Comparison of ENCODE assay signal across 1 cellular context in genomic region chr20:35662541-35662940, GRCh38.
TF ChIP-seq lines count a peak whose summit lies in the region.

No MANE protein-coding gene starts in this region.

TF ChIP-seq in WTC11, 78 proteins besides CTCF, POLR2A, EP300 and RAD21 (continued from another document):
- TF ChIP-seq, protein P1, sequence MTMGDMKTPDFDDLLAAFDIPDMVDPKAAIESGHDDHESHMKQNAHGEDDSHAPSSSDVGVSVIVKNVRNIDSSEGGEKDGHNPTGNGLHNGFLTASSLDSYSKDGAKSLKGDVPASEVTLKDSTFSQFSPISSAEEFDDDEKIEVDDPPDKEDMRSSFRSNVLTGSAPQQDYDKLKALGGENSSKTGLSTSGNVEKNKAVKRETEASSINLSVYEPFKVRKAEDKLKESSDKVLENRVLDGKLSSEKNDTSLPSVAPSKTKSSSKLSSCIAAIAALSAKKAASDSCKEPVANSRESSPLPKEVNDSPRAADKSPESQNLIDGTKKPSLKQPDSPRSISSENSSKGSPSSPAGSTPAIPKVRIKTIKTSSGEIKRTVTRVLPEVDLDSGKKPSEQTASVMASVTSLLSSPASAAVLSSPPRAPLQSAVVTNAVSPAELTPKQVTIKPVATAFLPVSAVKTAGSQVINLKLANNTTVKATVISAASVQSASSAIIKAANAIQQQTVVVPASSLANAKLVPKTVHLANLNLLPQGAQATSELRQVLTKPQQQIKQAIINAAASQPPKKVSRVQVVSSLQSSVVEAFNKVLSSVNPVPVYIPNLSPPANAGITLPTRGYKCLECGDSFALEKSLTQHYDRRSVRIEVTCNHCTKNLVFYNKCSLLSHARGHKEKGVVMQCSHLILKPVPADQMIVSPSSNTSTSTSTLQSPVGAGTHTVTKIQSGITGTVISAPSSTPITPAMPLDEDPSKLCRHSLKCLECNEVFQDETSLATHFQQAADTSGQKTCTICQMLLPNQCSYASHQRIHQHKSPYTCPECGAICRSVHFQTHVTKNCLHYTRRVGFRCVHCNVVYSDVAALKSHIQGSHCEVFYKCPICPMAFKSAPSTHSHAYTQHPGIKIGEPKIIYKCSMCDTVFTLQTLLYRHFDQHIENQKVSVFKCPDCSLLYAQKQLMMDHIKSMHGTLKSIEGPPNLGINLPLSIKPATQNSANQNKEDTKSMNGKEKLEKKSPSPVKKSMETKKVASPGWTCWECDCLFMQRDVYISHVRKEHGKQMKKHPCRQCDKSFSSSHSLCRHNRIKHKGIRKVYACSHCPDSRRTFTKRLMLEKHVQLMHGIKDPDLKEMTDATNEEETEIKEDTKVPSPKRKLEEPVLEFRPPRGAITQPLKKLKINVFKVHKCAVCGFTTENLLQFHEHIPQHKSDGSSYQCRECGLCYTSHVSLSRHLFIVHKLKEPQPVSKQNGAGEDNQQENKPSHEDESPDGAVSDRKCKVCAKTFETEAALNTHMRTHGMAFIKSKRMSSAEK (CRISPR knock-in tag; IDR thresholded peaks at IDR 0.05; ENCODE audit: borderline replicate concordance): no peak
- TF ChIP-seq NFYB (CRISPR knock-in tag; conservative IDR thresholded peaks at IDR 0.05; ENCODE audit: low read depth) (no peak), NFE2L1 (CRISPR knock-in tag; IDR thresholded peaks at IDR 0.05) (no peak), NR3C1 (CRISPR knock-in tag; conservative IDR thresholded peaks at IDR 0.05; ENCODE audit: low read depth) (no peak), NR2C2 (CRISPR knock-in tag; IDR thresholded peaks at IDR 0.05) (no peak), KAT7 (CRISPR knock-in tag; IDR thresholded peaks at IDR 0.05; ENCODE audit: borderline replicate concordance) (no peak), ATF1 (CRISPR knock-in tag; IDR thresholded peaks at IDR 0.05) (no peak)
- TF ChIP-seq, protein P2, sequence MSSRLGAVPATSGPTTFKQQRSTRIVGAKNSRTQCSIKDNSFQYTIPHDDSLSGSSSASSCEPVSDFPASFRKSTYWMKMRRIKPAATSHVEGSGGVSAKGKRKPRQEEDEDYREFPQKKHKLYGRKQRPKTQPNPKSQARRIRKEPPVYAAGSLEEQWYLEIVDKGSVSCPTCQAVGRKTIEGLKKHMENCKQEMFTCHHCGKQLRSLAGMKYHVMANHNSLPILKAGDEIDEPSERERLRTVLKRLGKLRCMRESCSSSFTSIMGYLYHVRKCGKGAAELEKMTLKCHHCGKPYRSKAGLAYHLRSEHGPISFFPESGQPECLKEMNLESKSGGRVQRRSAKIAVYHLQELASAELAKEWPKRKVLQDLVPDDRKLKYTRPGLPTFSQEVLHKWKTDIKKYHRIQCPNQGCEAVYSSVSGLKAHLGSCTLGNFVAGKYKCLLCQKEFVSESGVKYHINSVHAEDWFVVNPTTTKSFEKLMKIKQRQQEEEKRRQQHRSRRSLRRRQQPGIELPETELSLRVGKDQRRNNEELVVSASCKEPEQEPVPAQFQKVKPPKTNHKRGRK (CRISPR knock-in tag; IDR thresholded peaks at IDR 0.05; ENCODE audit: borderline replicate concordance): no peak
- TF ChIP-seq, protein P3, sequence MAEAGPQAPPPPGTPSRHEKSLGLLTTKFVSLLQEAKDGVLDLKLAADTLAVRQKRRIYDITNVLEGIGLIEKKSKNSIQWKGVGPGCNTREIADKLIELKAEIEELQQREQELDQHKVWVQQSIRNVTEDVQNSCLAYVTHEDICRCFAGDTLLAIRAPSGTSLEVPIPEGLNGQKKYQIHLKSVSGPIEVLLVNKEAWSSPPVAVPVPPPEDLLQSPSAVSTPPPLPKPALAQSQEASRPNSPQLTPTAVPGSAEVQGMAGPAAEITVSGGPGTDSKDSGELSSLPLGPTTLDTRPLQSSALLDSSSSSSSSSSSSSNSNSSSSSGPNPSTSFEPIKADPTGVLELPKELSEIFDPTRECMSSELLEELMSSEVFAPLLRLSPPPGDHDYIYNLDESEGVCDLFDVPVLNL (CRISPR knock-in tag; IDR thresholded peaks at IDR 0.05; ENCODE audit: borderline replicate concordance, low read depth): no peak
